ENCODE assay signal across 7 cellular contexts in genomic region chr4:86296865-86297264, GRCh38.
"Had no signal": no experiment of that assay in that cellular context is flagged by ENCODE, and none has a peak within 500 bp of the region (broad histone marks: within the 10 kb centered on the region; RNA-seq: fewer than 3 reads in every experiment).

No MANE protein-coding gene starts in this region.

- H3K4me3 ChIP-seq: HAP-1, K562 had no signal

- H3K4me3 Mint-ChIP-seq: HFFc6 had no signal

- H3K27ac Mint-ChIP-seq: HFFc6 had no signal

- DNase-seq: GOT3, HFFc6, IMR-90, KG1 had no signal

- H3K36me3 ChIP-seq: HAP-1 had no signal

- ATAC-seq: HCT116, K562 had no signal

- H3K9me3 ChIP-seq: HAP-1 had no signal

- H3K4me1 ChIP-seq: HAP-1 had no signal
